In the genomic region with DNA sequence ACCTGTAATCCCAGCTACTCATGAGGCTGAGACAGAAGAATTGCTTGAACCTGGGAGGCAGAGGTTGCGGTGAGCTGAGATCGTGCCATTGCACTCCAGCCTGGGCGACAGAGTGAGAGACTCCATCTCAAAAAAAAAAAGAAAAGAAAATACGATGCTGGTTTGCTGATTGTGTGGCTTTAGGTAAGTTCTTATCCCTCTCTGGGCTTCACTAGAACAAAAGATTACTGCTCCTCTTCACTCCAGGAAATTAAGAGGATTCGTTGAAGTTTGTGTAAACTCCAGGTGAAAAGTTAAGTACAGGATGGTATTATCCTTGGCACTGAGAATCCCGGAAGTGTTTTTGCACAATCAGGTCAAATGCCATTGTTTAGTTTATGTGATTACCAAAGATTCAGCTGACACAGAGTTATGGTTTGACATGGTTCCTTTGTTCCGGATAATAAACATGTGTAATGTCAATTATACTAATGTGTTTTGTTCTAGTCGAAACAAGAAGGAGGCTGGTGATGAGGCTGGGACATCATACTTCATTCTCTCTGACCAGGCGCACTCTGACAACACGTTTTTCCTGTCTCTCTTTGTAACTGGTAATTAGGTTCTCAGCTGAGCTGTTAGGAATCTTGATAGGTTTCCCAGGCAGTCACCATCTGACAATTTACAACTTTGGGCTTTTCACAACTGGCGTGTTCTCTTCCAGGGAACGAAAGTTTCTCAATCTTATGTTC, we compare ENCODE assay signal across 10 cellular contexts. TPM values are rescaled to one million over a fixed set of nuclear protein-coding genes. Genes with fewer than 3 reads are reported as not detected.
DNase-seq lines count a peak whose midpoint lies in the region; ATAC-seq and TF ChIP-seq lines count a peak whose summit lies in the region.
"Had no signal": no experiment of that assay in that cellular context is flagged by ENCODE, and none has a peak within 500 bp of the region (broad histone marks: within the 10 kb centered on the region; RNA-seq: fewer than 3 reads in every experiment).

No MANE protein-coding gene starts in this region.

- no peak for ATAC-seq in activated naive CD4-positive, alpha-beta T cell treated with anti-CD3 and anti-CD28 coated beads, Interleukin-2, amount 50 U/mL, for 72 hours

- no peak for TF ChIP-seq POLR2A in suprapubic skin (IDR thresholded peaks at IDR 0.05)

- no peak for TF ChIP-seq EP300 in suprapubic skin (IDR thresholded peaks at IDR 0.05)

- DNase-seq in NOMO-1 treated with DMSO at 0.1 percent for 48 hours (lab: John Stamatoyannopoulos, UW; ENCODE audit: unreplicated experiment): peak; percentile 50
- DNase-seq in NOMO-1 treated with dmso at 0.1 percent for 144 hours (lab: John Stamatoyannopoulos, UW; ENCODE audit: unreplicated experiment): no peak
- peak; percentile 22 for DNase-seq in kidney tubule cell (ENCODE audit: low spot score)
- no peak for DNase-seq in suprapubic skin (ENCODE audit: low spot score in 2 of 2)
- DNase-seq in activated naive CD4-positive, alpha-beta T cell treated with anti-CD3 and anti-CD28 coated beads, Interleukin-2, amount 50 U/mL, for 72 hours (ENCODE audit: low spot score in 2 of 2): no peak
- DNase-seq in stimulated activated CD4-positive, alpha-beta T cell treated with anti-CD3 and anti-CD28 coated beads, Interleukin-1b, Interleukin-23, amount 100 ng/mL, for 48 hours: no peak
- no peak for DNase-seq in activated CD4-positive, alpha-beta T cell treated with anti-CD3 and anti-CD28 coated beads for 1 hour
- DNase-seq: NCI-H446 treated with DMSO at 0.1 percent for 48 hours had no signal

- H3K9me3 Mint-ChIP-seq in activated naive CD4-positive, alpha-beta T cell treated with anti-CD3 and anti-CD28 coated beads, Interleukin-2, amount 50 U/mL, for 72 hours: no peaks in the 10 kb centered on the region
- H3K9me3 Mint-ChIP-seq: T-helper 1 cell treated with Interleukin-12 subunit alpha and Interleukin-12 subunit beta and Interleukin-4 antibody, amounts not matched to agents 30 μg/mL and 1 μg/mL, for 36 hours had no signal

- H3K27me3 ChIP-seq in suprapubic skin: no peaks in the 10 kb centered on the region

- peaks cover 10% of the 10 kb centered on the region for H3K4me1 ChIP-seq in suprapubic skin

- no peaks in the 10 kb centered on the region for H3K36me3 Mint-ChIP-seq in activated naive CD4-positive, alpha-beta T cell treated with anti-CD3 and anti-CD28 coated beads, Interleukin-2, amount 50 U/mL, for 72 hours

- no peaks in the 10 kb centered on the region for H3K36me3 ChIP-seq in suprapubic skin

- no peak for TF ChIP-seq CTCF in suprapubic skin (IDR thresholded peaks at IDR 0.05)

- no peak overlapping the region for H3K4me3 ChIP-seq in suprapubic skin

- peak overlapping the region; percentile 79 for H3K27ac ChIP-seq in angular gyrus (ENCODE audit: low read depth, low read length)
- H3K27ac ChIP-seq in suprapubic skin: peak overlapping the region; percentile 45

- H3K9me3 ChIP-seq in suprapubic skin: no peaks in the 10 kb centered on the region

- peak overlapping the region in 1 of 2 donors; percentile 61 for H3K27ac Mint-ChIP-seq in activated naive CD4-positive, alpha-beta T cell treated with anti-CD3 and anti-CD28 coated beads, Interleukin-2, amount 50 U/mL, for 72 hours
- H3K27ac Mint-ChIP-seq: T-helper 1 cell treated with Interleukin-12 subunit alpha and Interleukin-12 subunit beta and Interleukin-4 antibody, amounts not matched to agents 30 μg/mL and 1 μg/mL, for 36 hours had no signal

- 46% methylated on average over 12 of the region's 12 CpGs for WGBS in suprapubic skin

RNA-seq across cellular contexts. Expression of gene TAOK1, which starts 10.9 kb away (rescaled TPM):
- 10 to 100 TPM; 42.1 to 58.3 (median 51.2) TPM for total RNA-seq in suprapubic skin
- total RNA-seq in activated naive CD4-positive, alpha-beta T cell treated with anti-CD3 and anti-CD28 coated beads, Interleukin-2, amount 50 U/mL, for 72 hours: 10 to 100 TPM; 31.6 to 37.9 TPM

Comparison
In these comparisons a context has a peak if more than half of its experiments do, and no peak if none do; other contexts are left out.
1. DNase-seq: peak in NOMO-1 treated with DMSO at 0.1 percent for 48 hours (single experiment) and kidney tubule cell (single experiment); none in NOMO-1 treated with dmso at 0.1 percent for 144 hours (single experiment), suprapubic skin (0 of 2), activated naive CD4-positive, alpha-beta T cell treated with anti-CD3 and anti-CD28 coated beads, Interleukin-2, amount 50 U/mL, for 72 hours (0 of 2), stimulated activated CD4-positive, alpha-beta T cell treated with anti-CD3 and anti-CD28 coated beads, Interleukin-1b, Interleukin-23, amount 100 ng/mL, for 48 hours (single experiment) and activated CD4-positive, alpha-beta T cell treated with anti-CD3 and anti-CD28 coated beads for 1 hour (single experiment).